ENCODE assay signal across 1 cellular context in the genomic region with DNA sequence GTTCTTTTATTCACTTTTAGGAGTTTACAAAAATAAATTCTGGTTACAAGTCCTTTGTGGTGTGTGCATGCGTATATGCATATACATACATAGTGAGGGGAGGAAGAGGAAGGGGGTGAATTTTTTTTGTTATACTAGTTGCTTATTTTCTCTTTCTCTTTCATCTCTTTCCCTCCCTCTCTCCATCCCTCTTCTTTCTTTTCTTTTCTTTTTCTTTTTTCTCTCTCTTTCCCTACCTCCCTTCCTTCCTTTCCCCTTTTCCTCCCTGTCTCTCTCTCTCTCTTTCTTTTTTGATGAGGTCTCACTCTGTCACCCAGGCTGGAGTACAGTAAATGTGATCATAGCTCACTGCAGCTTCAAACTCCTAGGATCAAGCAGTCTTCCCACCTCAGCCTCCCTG.
TF ChIP-seq lines count a peak whose summit lies in the region.

No MANE protein-coding gene starts in this region.

TF ChIP-seq in GM12878, 131 proteins besides CTCF, POLR2A, EP300 and RAD21:
- TF ChIP-seq TCF12 (IDR thresholded peaks at IDR 0.05; ENCODE audit: low read depth, low read length) (no peak), NR2C2 (IDR thresholded peaks at IDR 0.05; ENCODE audit: borderline replicate concordance, control insufficient read depth, insufficient read length, low read depth) (no peak), MEF2A (IDR thresholded peaks at IDR 0.05; ENCODE audit: insufficient read depth, low read depth, low read length) (no peak), BCL11A (IDR thresholded peaks at IDR 0.05; ENCODE audit: low read depth, low read length) (no peak)
